Comparison of ENCODE assay signal across 28 cellular contexts in genomic region chr12:27162229-27162537, GRCh38.
"Had no signal": no experiment of that assay in that cellular context is flagged by ENCODE, and none has a peak within 500 bp of the region (broad histone marks: within the 10 kb centered on the region; RNA-seq: fewer than 3 reads in every experiment).

No MANE protein-coding gene starts in this region.

- H3K27me3 ChIP-seq: adrenal gland, breast epithelium, MG63 had no signal

- H3K4me2 ChIP-seq: KMS-11 had no signal

- H3K9ac ChIP-seq: KMS-11 had no signal

- H3K4me1 ChIP-seq: adrenal gland, breast epithelium had no signal

- FAIRE-seq: TTC549 had no signal

- H3K36me3 ChIP-seq: adrenal gland, breast epithelium, MG63 had no signal

- DNase-seq: activated CD4-positive, alpha-beta memory T cell treated with anti-CD3 and anti-CD28 coated beads, Interleukin-2, amount 10 ng/mL, durations not matched to agents 7 days and 5 days; activated CD4-positive, alpha-beta T cell treated with anti-CD3 and anti-CD28 coated beads for 36 hours; activated CD4-positive, alpha-beta T cell treated with anti-CD3 and anti-CD28 coated beads, Interleukin-2, amount 50 U/mL, for 1 hour; activated gamma-delta T cell treated with Interleukin-2 at 50 U/mL for 16 hours; activated naive CD4-positive, alpha-beta T cell treated with anti-CD3 and anti-CD28 coated beads, Interleukin-2, amount 10 ng/mL, durations not matched to agents 7 days and 5 days; activated naive CD8-positive, alpha-beta T cell treated with anti-CD3 and anti-CD28 coated beads, Interleukin-2, amount 10 ng/mL, durations not matched to agents 7 days and 5 days; activated T-cell treated with anti-CD3 and anti-CD28 coated beads for 4 hours; activated T-cell treated with anti-CD3 and anti-CD28 coated beads, Interleukin-2, amount 50 U/mL, for 72 hours; adrenal gland; anterior cingulate cortex; caudate nucleus; MG63; MV-4-11; NCI-H1092 treated with DMSO at 0.1 percent for 48 hours; NCI-H1417 treated with DMSO at 0.1 percent for 48 hours; NCI-H1694; NCI-H2029; NCI-H345; NCI-H526 treated with DMSO at 0.1 percent for 48 hours; NCI-H82; NK-92 treated with Interleukin-12 subunit alpha and Interleukin-12 subunit beta, amount 100 ng/mL, for 24 hours; SIG-M5; T-helper 17 cell; T-helper 9 cell had no signal

- H3K9me3 ChIP-seq: adrenal gland, MG63 had no signal

- H3K27ac ChIP-seq: adrenal gland, breast epithelium, KMS-11, VCaP had no signal

- H3K4me3 ChIP-seq: adrenal gland, breast epithelium, MG63 had no signal

- ATAC-seq: activated CD4-positive, alpha-beta T cell treated with anti-CD3 and anti-CD28 coated beads for 36 hours; activated T-cell treated with anti-CD3 and anti-CD28 coated beads, Interleukin-2, amount 50 U/mL, for 72 hours; T-helper 17 cell had no signal
